In genomic region chr12:104494816-104495158, GRCh38 we compare ENCODE assay signal across 10 cellular contexts. TPM values are rescaled to one million over a fixed set of nuclear protein-coding genes. Genes with fewer than 3 reads are reported as not detected.
DNase-seq lines count a peak whose midpoint lies in the region; ATAC-seq and TF ChIP-seq lines count a peak whose summit lies in the region.
"Had no signal": no experiment of that assay in that cellular context is flagged by ENCODE, and none has a peak within 500 bp of the region (broad histone marks: within the 10 kb centered on the region; RNA-seq: fewer than 3 reads in every experiment).

No MANE protein-coding gene starts in this region.

- no peak overlapping the region for H3K9ac ChIP-seq in H9 (ENCODE audit: extremely low read depth, insufficient read length, low read length)

- peaks cover 73% of the 10 kb centered on the region for H3K4me1 Mint-ChIP-seq in activated naive CD8-positive, alpha-beta T cell treated with anti-CD3 and anti-CD28 coated beads for 36 hours
- H3K4me1 Mint-ChIP-seq in nephron progenitor cell (peaks cover 64% of the 10 kb centered on the region), H9 (peaks cover 7 to 13% of the 10 kb centered on the region in 2 experiments)

- no peaks in the 10 kb centered on the region for H4K20me1 ChIP-seq in H9 (ENCODE audit: control insufficient read depth, insufficient read depth, insufficient read length)

- no peak overlapping the region for H3K4ac ChIP-seq in H9 (ENCODE audit: low read depth, low read length)

- no peaks in the 10 kb centered on the region for H3K79me1 ChIP-seq in H9 (ENCODE audit: insufficient read depth, low read depth, low read length, poor library complexity, severe bottlenecking)

- no peak overlapping the region for H3K14ac ChIP-seq in H9 (ENCODE audit: insufficient read depth, low read length)

- H3K4me1 ChIP-seq in H9 (ENCODE audit: insufficient read depth, low read length), result 0 out of 2 replicates have a peak, but pooled peaks cover 2% of the 10 kb centered on the region

- H2BK120ac ChIP-seq in H9 (ENCODE audit: low read depth, low read length, poor library complexity, severe bottlenecking), result no peak overlapping the region

- H3K23ac ChIP-seq in H9 (ENCODE audit: insufficient read length, low read depth, low read length), result no peak overlapping the region

- H2BK12ac ChIP-seq in H9 (ENCODE audit: insufficient read length, low read depth, low read length), result no peak overlapping the region

- H3K36me3 Mint-ChIP-seq in activated naive CD8-positive, alpha-beta T cell treated with anti-CD3 and anti-CD28 coated beads for 36 hours, result peaks cover 21% of the 10 kb centered on the region
- H3K36me3 Mint-ChIP-seq in nephron progenitor cell (ENCODE audit: low read depth) (peaks cover 5% of the 10 kb centered on the region), H9 (ENCODE audit: insufficient read depth in 1 of 3, low read depth in 3 of 3) (no peaks in the 10 kb centered on the region; a peak in 1 of 7 replicates)

- no peak overlapping the region for H3K27ac ChIP-seq in H9 (ENCODE audit: insufficient read length, low read depth, low read length)
- H3K27ac ChIP-seq: VCaP had no signal

- H2BK15ac ChIP-seq in H9 (ENCODE audit: low read depth, low read length), result no peak overlapping the region

- DNase-seq in activated naive CD8-positive, alpha-beta T cell treated with anti-CD3 and anti-CD28 coated beads for 36 hours, result no peak
- no peak for DNase-seq in nephron progenitor cell
- no peak for DNase-seq in stimulated activated CD8-positive, alpha-beta memory T cell treated with anti-CD3 and anti-CD28 coated beads, Interleukin-4, amount 100 ng/mL, for 48 hours
- DNase-seq in inferior parietal cortex (ENCODE audit: extremely low spot score), result no peak
- no peak for DNase-seq in stimulated activated CD4-positive, alpha-beta T cell treated with anti-CD3 and anti-CD28 coated beads, Interleukin-2, amount 100 ng/mL, for 24 hours
- no peak for DNase-seq in H9

- H4K5ac ChIP-seq in H9 (ENCODE audit: insufficient read length, low read depth, low read length), result no peak overlapping the region

- H2AK5ac ChIP-seq in H9 (ENCODE audit: insufficient read length, low read length), result no peak overlapping the region

- 0 out of 2 replicates have a peak, but pooled peaks cover 2% of the 10 kb centered on the region for H3K79me2 ChIP-seq in H9 (ENCODE audit: insufficient read depth, low read length)

- H3T11ph ChIP-seq in H9 (ENCODE audit: low read length), result no peak overlapping the region

- no peaks in the 10 kb centered on the region for H3K23me2 ChIP-seq in H9 (ENCODE audit: insufficient read length, low read depth, low read length, poor library complexity, severe bottlenecking)

- H3K4me2 ChIP-seq in H9 (ENCODE audit: insufficient read depth, insufficient read length, low read length), result no peak overlapping the region

- H2BK5ac ChIP-seq in H9 (ENCODE audit: insufficient read length, low read length), result no peak overlapping the region

- H3K56ac ChIP-seq in H9 (ENCODE audit: insufficient read length, low read depth, low read length), result no peak overlapping the region

- no peaks in the 10 kb centered on the region for H3K9me3 ChIP-seq in H9 (ENCODE audit: control insufficient read depth, low read depth, low read length)
- H3K9me3 ChIP-seq: gastroesophageal sphincter had no signal

- peak overlapping the region; percentile 47 for H3K4me3 Mint-ChIP-seq in activated naive CD8-positive, alpha-beta T cell treated with anti-CD3 and anti-CD28 coated beads for 36 hours
- no peak overlapping the region for H3K4me3 Mint-ChIP-seq in nephron progenitor cell
- H3K4me3 Mint-ChIP-seq in H9, result no peak overlapping the region

- no peaks in the 10 kb centered on the region for H3K27me3 ChIP-seq in H9 (ENCODE audit: insufficient read depth, low read length)
- H3K27me3 ChIP-seq: gastroesophageal sphincter had no signal

- H3K18ac ChIP-seq in H9 (ENCODE audit: insufficient read length, low read depth, low read length), result no peak overlapping the region

- no peak overlapping the region for H4K91ac ChIP-seq in H9 (ENCODE audit: insufficient read length, low read depth, low read length)

- whole genome bisulfite sequencing in H9 (ENCODE audit: extremely low coverage, insufficient read length, low lambda C conversion rate), result no CpG with 5 or more reads among the region's 5 CpGs

- no peak overlapping the region for H2BK20ac ChIP-seq in H9 (ENCODE audit: low read depth, low read length, poor library complexity, severe bottlenecking)

- no peak overlapping the region for H2AFZ ChIP-seq in H9 (ENCODE audit: low read length)

- ATAC-seq in GM18498 (IDR thresholded peaks at IDR 0.05; ENCODE audit: unreplicated experiment) (peak; percentile 47), HG02759 (IDR thresholded peaks at IDR 0.05; ENCODE audit: unreplicated experiment) (peak; percentile 31)
- ATAC-seq: gastroesophageal sphincter had no signal

- TF ChIP-seq CTCF in nephron progenitor cell (IDR thresholded peaks at IDR 0.05) (no peak), H9 (conservative IDR thresholded peaks at IDR 0.05) (no peak)

- no peaks in the 10 kb centered on the region for H3K27me3 Mint-ChIP-seq in activated naive CD8-positive, alpha-beta T cell treated with anti-CD3 and anti-CD28 coated beads for 36 hours
- H3K27me3 Mint-ChIP-seq in nephron progenitor cell (ENCODE audit: low read depth, poor library complexity) (no peaks in the 10 kb centered on the region), H9 (ENCODE audit: low read depth) (no peaks in the 10 kb centered on the region; the same call in 1 of the 2 replicates)

- H3K27ac Mint-ChIP-seq in activated naive CD8-positive, alpha-beta T cell treated with anti-CD3 and anti-CD28 coated beads for 36 hours, result peak overlapping the region; percentile 68
- H3K27ac Mint-ChIP-seq in nephron progenitor cell, result peak overlapping the region; percentile 63
- H3K27ac Mint-ChIP-seq in H9, result no peak overlapping the region

- H3K9me3 Mint-ChIP-seq in activated naive CD8-positive, alpha-beta T cell treated with anti-CD3 and anti-CD28 coated beads for 36 hours, result no peaks in the 10 kb centered on the region
- H3K9me3 Mint-ChIP-seq in nephron progenitor cell (no peaks in the 10 kb centered on the region), H9 (no peaks in the 10 kb centered on the region)

- no peak overlapping the region for H4K8ac ChIP-seq in H9 (replicated peaks; ENCODE audit: insufficient read length, low read depth, low read length)

RNA-seq across cellular contexts. Expression of gene CHST11, which starts 38.0 kb away (rescaled TPM):
- total RNA-seq in activated naive CD8-positive, alpha-beta T cell treated with anti-CD3 and anti-CD28 coated beads for 36 hours, result 10 to 100 TPM; 19.1 to 21.9 TPM
- total RNA-seq in H9 (2021), result 6.7 and 7.9 TPM in 2 replicates

Comparison
In these comparisons a context has a peak if more than half of its experiments do, and no peak if none do; other contexts are left out.
1. H3K27ac Mint-ChIP-seq: peak in activated naive CD8-positive, alpha-beta T cell treated with anti-CD3 and anti-CD28 coated beads for 36 hours (single experiment) and nephron progenitor cell (single experiment); none in H9 (0 of 3).